Comparison of ENCODE assay signal across 15 cellular contexts in the genomic region with DNA sequence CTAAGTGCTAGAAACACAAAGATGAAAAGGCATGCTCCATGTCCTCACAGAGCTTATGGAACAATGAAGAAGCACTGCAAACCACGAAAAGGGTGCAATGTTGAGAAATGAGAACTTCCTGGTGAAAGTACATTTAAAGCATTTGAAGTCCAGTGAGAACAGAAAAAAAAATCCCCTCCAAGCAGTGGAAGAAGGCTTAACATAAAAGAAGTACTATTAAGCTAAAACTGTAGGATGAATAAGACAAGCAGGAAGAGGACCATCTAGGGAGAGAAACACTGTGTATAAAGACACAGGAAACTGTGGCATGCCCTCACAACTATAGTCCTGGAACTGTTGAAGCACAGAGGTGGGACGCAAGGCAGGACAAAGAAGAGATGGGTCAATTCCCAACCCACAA. TPM values are rescaled to one million over a fixed set of nuclear protein-coding genes. Genes with fewer than 3 reads are reported as not detected.
DNase-seq lines count a peak whose midpoint lies in the region; FAIRE-seq and TF ChIP-seq lines count a peak whose summit lies in the region.
"Had no signal": no experiment of that assay in that cellular context is flagged by ENCODE, and none has a peak within 500 bp of the region (broad histone marks: within the 10 kb centered on the region; RNA-seq: fewer than 3 reads in every experiment).

No MANE protein-coding gene starts in this region.

- 58% methylated on average over 2 of the region's 2 CpGs for WGBS in esophagus muscularis mucosa

- H2AFZ ChIP-seq in OCI-LY7 (ENCODE audit: low read length), result no peak overlapping the region

- TF ChIP-seq EP300 in esophagus muscularis mucosa (IDR thresholded peaks at IDR 0.05), result no peak

- peaks cover 97% of the 10 kb centered on the region for H3K79me2 ChIP-seq in DOHH2 (ENCODE audit: control insufficient read depth, low read length)
- H3K79me2 ChIP-seq in OCI-LY7 (ENCODE audit: insufficient read depth, low read depth, low read length), result peaks cover 42% of the 10 kb centered on the region

- no peak overlapping the region for H3K9ac ChIP-seq in rectal smooth muscle tissue (ENCODE audit: low read length)

- TF ChIP-seq POLR2A in esophagus muscularis mucosa (IDR thresholded peaks at IDR 0.05; ENCODE audit: low read depth) (no peak), GM12892 (IDR thresholded peaks at IDR 0.05; ENCODE audit: low read depth, low read length) (no peak)

- H3K36me3 ChIP-seq in DOHH2 (ENCODE audit: control insufficient read depth, low read length) (no peaks in the 10 kb centered on the region; the same call in 1 of the 2 replicates), esophagus muscularis mucosa (no peaks in the 10 kb centered on the region), rectal smooth muscle tissue (ENCODE audit: control insufficient read depth, insufficient read depth, low read length) (no peaks in the 10 kb centered on the region), OCI-LY7 (ENCODE audit: insufficient read depth, low read length) (no peaks in the 10 kb centered on the region)
- H3K36me3 ChIP-seq: colonic mucosa had no signal

- H3F3A ChIP-seq in DOHH2 (ENCODE audit: control insufficient read depth, insufficient read depth), result peaks cover 7% of the 10 kb centered on the region

- intact Hi-C loops in esophagus muscularis mucosa (cut with DNase I) (no loop called here), OCI-LY7 (cut with micrococcal nuclease; ENCODE audit: unreplicated experiment) (no loop called here), posterior cingulate gyrus (cut with DNase I) (no loop called here)

- H3K9me3 ChIP-seq in DOHH2 (ENCODE audit: control insufficient read depth, insufficient read depth, low read length) (no peaks in the 10 kb centered on the region), esophagus muscularis mucosa (no peaks in the 10 kb centered on the region), OCI-LY7 (ENCODE audit: low read length) (no peaks in the 10 kb centered on the region)
- H3K9me3 ChIP-seq: colonic mucosa had no signal

- TF ChIP-seq CTCF in DOHH2 (IDR thresholded peaks at IDR 0.05; ENCODE audit: low read depth, low read length, poor library complexity, severe bottlenecking) (no peak), esophagus muscularis mucosa (IDR thresholded peaks at IDR 0.05) (no peak), OCI-LY7 (conservative IDR thresholded peaks at IDR 0.05; ENCODE audit: low read length) (no peak)

- H3K4me3 ChIP-seq in DOHH2 (ENCODE audit: low read length), result no peak overlapping the region
- H3K4me3 ChIP-seq in esophagus muscularis mucosa, result no peak overlapping the region
- no peak overlapping the region for H3K4me3 ChIP-seq in rectal smooth muscle tissue (ENCODE audit: low read length)
- no peak overlapping the region for H3K4me3 ChIP-seq in OCI-LY7 (ENCODE audit: low read depth, low read length, poor library complexity, severe bottlenecking)
- H3K4me3 ChIP-seq: colonic mucosa had no signal

- no peak for FAIRE-seq in GM12892 (lab: Jason Lieb, UNC)

- no peaks in the 10 kb centered on the region for H3K9me2 ChIP-seq in DOHH2 (replicated peaks; ENCODE audit: control insufficient read depth, low read length)
- H3K9me2 ChIP-seq in OCI-LY7 (ENCODE audit: insufficient read depth, low read length), result no peaks in the 10 kb centered on the region

- DNase-seq in MV-4-11 (lab: John Stamatoyannopoulos, UW) (peak; percentile 77), esophagus muscularis mucosa (ENCODE audit: extremely low spot score) (no peak), OCI-LY7 (ENCODE audit: low spot score) (no peak), NCI-H1436 treated with DMSO at 0.1 percent for 48 hours (lab: John Stamatoyannopoulos, UW) (no peak), posterior cingulate gyrus (no peak), GM12892 (ENCODE audit: insufficient read length) (no peak)
- DNase-seq: activated naive CD4-positive, alpha-beta T cell treated with anti-CD3 and anti-CD28 coated beads, Interleukin-2, amount 50 U/mL, for 16 hours; Calu3; colonic mucosa; GOT3; NCI-H146; NCI-H526; occipital lobe had no signal

- H4K20me1 ChIP-seq in DOHH2 (ENCODE audit: control insufficient read depth, insufficient read depth, low read depth, low read length), result peaks cover 31% of the 10 kb centered on the region
- H4K20me1 ChIP-seq in OCI-LY7 (ENCODE audit: insufficient read depth, low read length), result peaks cover 45% of the 10 kb centered on the region

- H3K4me2 ChIP-seq in DOHH2 (ENCODE audit: low read length) (peak overlapping the region; percentile 46), OCI-LY7 (ENCODE audit: low read length) (no peak overlapping the region)

- CTCF ChIA-PET in OCI-LY7 (lab: Charles Lee; ENCODE audit: unreplicated experiment), result no interaction called here

- no TSS peak for BruUV-seq in OCI-LY7 (replicated peaks; lab: Mats Ljungman, UMichigan)

- H3K4me1 ChIP-seq in DOHH2 (ENCODE audit: control insufficient read depth, low read length) (peaks cover 65% of the 10 kb centered on the region), esophagus muscularis mucosa (peaks cover 66 to 93% (median 91%) of the 10 kb centered on the region in 4 donors), rectal smooth muscle tissue (ENCODE audit: control insufficient read depth, insufficient read depth, low read length) (peaks cover 13% of the 10 kb centered on the region), OCI-LY7 (ENCODE audit: insufficient read depth, low read length, poor library complexity, severe bottlenecking) (peaks cover 19% of the 10 kb centered on the region)

- POLR2A ChIA-PET in OCI-LY7 (lab: Charles Lee), result no interaction called here

- H3K27me3 ChIP-seq in DOHH2 (ENCODE audit: control insufficient read depth, low read length) (no peaks in the 10 kb centered on the region), esophagus muscularis mucosa (no peaks in the 10 kb centered on the region), rectal smooth muscle tissue (ENCODE audit: control insufficient read depth, insufficient read depth, low read length) (no peaks in the 10 kb centered on the region)
- H3K27me3 ChIP-seq: colonic mucosa had no signal

- no peak overlapping the region for H3K27ac ChIP-seq in DOHH2 (ENCODE audit: low read depth, low read length)
- peak overlapping the region; percentile 65 to 76 (median 70) for H3K27ac ChIP-seq in esophagus muscularis mucosa (replicated peaks in 1 of 4)
- peak overlapping the region; percentile 37 for H3K27ac ChIP-seq in rectal smooth muscle tissue (ENCODE audit: low read depth, low read length)
- no peak overlapping the region for H3K27ac ChIP-seq in OCI-LY7 (ENCODE audit: low read depth, low read length, poor library complexity, severe bottlenecking)
- H3K27ac ChIP-seq: colonic mucosa had no signal

RNA-seq across cellular contexts. Expression of gene TP53BP2, which starts 10.0 kb away (rescaled TPM):
- total RNA-seq in esophagus muscularis mucosa (100 to 1,000 TPM in 1 of 4 donors, 10 to 100 TPM in 3; 26.6 to 106 (median 43.8) TPM), OCI-LY7 (2022) (20.6 and 21.1 TPM in 2 replicates)
- total RNA-seq in OCI-LY7 (2014; rRNA removed; shearing (Covaris generic)), result 19.7 and 21.7 TPM in 2 replicates
- 12.6 TPM for polyA plus RNA-seq in GM12892 (2012; ENCODE audit: missing spikeins)

Comparison
In these comparisons a context has a peak if more than half of its experiments do, and no peak if none do; other contexts are left out.
1. H3K27ac ChIP-seq: peak in esophagus muscularis mucosa (4 of 4) and rectal smooth muscle tissue (single experiment); none in DOHH2 (single experiment) and OCI-LY7 (single experiment).